Comparison of ENCODE assay signal across 1 cellular context in the genomic region with DNA sequence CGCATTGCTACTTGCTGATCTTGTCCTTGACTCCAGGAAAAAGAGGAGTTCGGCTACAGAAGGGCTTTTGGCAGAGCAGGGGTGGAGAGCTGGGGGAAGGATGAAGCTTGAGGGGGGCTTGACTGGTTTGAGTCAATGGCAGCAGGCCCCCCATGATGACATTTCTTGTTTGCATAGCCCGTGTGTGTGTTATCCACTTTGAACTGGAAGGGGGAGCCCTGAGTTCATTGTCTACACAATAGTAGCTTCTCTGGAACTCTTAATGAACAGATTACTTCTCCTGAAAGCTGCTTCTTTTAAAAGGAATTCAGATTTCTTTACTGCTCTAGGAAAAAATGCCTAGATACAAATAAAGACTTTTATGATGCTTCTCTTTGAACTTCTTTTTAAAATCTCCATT.
TF ChIP-seq lines count a peak whose summit lies in the region.

No MANE protein-coding gene starts in this region.

TF ChIP-seq in WTC11, 78 proteins besides CTCF, POLR2A, EP300 and RAD21 (continued from another document):
- TF ChIP-seq AFF4 (CRISPR knock-in tag; IDR thresholded peaks at IDR 0.05; ENCODE audit: borderline replicate concordance) = no peak
- TF ChIP-seq, protein P1, sequence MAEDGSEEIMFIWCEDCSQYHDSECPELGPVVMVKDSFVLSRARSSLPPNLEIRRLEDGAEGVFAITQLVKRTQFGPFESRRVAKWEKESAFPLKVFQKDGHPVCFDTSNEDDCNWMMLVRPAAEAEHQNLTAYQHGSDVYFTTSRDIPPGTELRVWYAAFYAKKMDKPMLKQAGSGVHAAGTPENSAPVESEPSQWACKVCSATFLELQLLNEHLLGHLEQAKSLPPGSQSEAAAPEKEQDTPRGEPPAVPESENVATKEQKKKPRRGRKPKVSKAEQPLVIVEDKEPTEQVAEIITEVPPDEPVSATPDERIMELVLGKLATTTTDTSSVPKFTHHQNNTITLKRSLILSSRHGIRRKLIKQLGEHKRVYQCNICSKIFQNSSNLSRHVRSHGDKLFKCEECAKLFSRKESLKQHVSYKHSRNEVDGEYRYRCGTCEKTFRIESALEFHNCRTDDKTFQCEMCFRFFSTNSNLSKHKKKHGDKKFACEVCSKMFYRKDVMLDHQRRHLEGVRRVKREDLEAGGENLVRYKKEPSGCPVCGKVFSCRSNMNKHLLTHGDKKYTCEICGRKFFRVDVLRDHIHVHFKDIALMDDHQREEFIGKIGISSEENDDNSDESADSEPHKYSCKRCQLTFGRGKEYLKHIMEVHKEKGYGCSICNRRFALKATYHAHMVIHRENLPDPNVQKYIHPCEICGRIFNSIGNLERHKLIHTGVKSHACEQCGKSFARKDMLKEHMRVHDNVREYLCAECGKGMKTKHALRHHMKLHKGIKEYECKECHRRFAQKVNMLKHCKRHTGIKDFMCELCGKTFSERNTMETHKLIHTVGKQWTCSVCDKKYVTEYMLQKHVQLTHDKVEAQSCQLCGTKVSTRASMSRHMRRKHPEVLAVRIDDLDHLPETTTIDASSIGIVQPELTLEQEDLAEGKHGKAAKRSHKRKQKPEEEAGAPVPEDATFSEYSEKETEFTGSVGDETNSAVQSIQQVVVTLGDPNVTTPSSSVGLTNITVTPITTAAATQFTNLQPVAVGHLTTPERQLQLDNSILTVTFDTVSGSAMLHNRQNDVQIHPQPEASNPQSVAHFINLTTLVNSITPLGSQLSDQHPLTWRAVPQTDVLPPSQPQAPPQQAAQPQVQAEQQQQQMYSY (CRISPR knock-in tag; IDR thresholded peaks at IDR 0.05) = no peak
- TF ChIP-seq, protein P2, sequence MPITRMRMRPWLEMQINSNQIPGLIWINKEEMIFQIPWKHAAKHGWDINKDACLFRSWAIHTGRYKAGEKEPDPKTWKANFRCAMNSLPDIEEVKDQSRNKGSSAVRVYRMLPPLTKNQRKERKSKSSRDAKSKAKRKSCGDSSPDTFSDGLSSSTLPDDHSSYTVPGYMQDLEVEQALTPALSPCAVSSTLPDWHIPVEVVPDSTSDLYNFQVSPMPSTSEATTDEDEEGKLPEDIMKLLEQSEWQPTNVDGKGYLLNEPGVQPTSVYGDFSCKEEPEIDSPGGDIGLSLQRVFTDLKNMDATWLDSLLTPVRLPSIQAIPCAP (CRISPR knock-in tag; IDR thresholded peaks at IDR 0.05) = no peak
- no peak for TF ChIP-seq SMAD4 (CRISPR knock-in tag; IDR thresholded peaks at IDR 0.05)
- TF ChIP-seq NFYB (CRISPR knock-in tag; conservative IDR thresholded peaks at IDR 0.05; ENCODE audit: low read depth) = no peak
- no peak for TF ChIP-seq TCF7 (CRISPR knock-in tag; IDR thresholded peaks at IDR 0.05; ENCODE audit: low read depth)
- no peak for TF ChIP-seq ZSCAN18 (CRISPR knock-in tag; IDR thresholded peaks at IDR 0.05)
- TF ChIP-seq ZNF671 (CRISPR knock-in tag; IDR thresholded peaks at IDR 0.05) = no peak
- no peak for TF ChIP-seq ZNF121 (CRISPR knock-in tag; IDR thresholded peaks at IDR 0.05)
- TF ChIP-seq FOXK1 (CRISPR knock-in tag; IDR thresholded peaks at IDR 0.05) = no peak
- TF ChIP-seq, protein P3, sequence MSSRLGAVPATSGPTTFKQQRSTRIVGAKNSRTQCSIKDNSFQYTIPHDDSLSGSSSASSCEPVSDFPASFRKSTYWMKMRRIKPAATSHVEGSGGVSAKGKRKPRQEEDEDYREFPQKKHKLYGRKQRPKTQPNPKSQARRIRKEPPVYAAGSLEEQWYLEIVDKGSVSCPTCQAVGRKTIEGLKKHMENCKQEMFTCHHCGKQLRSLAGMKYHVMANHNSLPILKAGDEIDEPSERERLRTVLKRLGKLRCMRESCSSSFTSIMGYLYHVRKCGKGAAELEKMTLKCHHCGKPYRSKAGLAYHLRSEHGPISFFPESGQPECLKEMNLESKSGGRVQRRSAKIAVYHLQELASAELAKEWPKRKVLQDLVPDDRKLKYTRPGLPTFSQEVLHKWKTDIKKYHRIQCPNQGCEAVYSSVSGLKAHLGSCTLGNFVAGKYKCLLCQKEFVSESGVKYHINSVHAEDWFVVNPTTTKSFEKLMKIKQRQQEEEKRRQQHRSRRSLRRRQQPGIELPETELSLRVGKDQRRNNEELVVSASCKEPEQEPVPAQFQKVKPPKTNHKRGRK (CRISPR knock-in tag; IDR thresholded peaks at IDR 0.05; ENCODE audit: borderline replicate concordance) = no peak
- TF ChIP-seq, protein P4, sequence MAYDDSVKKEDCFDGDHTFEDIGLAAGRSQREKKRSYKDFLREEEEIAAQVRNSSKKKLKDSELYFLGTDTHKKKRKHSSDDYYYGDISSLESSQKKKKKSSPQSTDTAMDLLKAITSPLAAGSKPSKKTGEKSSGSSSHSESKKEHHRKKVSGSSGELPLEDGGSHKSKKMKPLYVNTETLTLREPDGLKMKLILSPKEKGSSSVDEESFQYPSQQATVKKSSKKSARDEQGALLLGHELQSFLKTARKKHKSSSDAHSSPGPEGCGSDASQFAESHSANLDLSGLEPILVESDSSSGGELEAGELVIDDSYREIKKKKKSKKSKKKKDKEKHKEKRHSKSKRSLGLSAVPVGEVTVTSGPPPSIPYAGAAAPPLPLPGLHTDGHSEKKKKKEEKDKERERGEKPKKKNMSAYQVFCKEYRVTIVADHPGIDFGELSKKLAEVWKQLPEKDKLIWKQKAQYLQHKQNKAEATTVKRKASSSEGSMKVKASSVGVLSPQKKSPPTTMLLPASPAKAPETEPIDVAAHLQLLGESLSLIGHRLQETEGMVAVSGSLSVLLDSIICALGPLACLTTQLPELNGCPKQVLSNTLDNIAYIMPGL (CRISPR knock-in tag; IDR thresholded peaks at IDR 0.05) = no peak
- no peak for TF ChIP-seq ZNF317 (CRISPR knock-in tag; IDR thresholded peaks at IDR 0.05; ENCODE audit: borderline replicate concordance, low read depth)
- TF ChIP-seq, protein P5, sequence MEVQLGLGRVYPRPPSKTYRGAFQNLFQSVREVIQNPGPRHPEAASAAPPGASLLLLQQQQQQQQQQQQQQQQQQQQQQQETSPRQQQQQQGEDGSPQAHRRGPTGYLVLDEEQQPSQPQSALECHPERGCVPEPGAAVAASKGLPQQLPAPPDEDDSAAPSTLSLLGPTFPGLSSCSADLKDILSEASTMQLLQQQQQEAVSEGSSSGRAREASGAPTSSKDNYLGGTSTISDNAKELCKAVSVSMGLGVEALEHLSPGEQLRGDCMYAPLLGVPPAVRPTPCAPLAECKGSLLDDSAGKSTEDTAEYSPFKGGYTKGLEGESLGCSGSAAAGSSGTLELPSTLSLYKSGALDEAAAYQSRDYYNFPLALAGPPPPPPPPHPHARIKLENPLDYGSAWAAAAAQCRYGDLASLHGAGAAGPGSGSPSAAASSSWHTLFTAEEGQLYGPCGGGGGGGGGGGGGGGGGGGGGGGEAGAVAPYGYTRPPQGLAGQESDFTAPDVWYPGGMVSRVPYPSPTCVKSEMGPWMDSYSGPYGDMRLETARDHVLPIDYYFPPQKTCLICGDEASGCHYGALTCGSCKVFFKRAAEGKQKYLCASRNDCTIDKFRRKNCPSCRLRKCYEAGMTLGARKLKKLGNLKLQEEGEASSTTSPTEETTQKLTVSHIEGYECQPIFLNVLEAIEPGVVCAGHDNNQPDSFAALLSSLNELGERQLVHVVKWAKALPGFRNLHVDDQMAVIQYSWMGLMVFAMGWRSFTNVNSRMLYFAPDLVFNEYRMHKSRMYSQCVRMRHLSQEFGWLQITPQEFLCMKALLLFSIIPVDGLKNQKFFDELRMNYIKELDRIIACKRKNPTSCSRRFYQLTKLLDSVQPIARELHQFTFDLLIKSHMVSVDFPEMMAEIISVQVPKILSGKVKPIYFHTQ (CRISPR knock-in tag; IDR thresholded peaks at IDR 0.05) = no peak
